In the genomic region with DNA sequence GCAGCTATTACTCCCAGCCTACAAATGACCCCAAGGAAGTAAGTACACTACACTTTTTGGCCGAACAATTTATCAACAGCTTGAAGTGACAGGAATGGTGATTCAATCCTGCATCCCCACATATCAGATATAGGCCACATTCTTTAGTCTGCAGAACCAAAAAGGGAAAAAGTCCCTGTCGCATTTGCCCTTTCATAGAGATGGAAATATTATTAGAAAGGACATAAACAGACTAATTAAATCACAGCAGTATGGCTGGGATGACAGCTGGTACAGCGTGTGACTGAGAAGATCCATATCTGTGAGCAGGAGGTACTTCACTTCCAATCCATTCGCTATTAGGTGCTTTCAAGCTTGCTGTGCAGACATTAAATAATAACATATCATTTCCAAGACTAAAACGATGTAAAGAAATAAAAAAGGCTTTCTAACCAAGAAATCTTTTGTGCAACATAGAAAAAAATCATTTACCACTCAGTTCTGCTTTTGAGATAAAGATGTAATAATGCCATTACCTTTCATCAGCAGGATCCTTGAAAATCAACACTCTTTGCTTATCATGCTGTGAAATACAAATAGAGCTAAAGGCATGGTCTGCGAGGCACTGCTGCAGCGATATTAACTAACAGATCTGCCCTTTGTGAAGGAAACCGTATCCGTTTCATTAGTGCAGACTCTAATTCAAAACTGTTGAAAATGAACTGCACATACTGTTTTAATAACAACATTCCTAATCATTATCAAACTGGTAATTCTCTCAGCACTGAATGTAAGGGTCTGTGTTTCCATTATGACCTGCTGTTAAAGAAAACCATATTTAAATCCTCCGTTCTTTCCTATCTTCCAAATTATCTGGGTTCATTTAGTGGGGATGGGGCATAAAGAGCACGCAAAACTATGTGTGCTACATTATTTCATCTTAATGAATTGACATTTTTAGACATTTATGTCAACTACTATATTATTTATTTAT, we compare ENCODE assay signal across 15 cellular contexts.
DNase-seq lines count a peak whose midpoint lies in the region; FAIRE-seq and TF ChIP-seq lines count a peak whose summit lies in the region.
"Had no signal": no experiment of that assay in that cellular context is flagged by ENCODE, and none has a peak within 500 bp of the region (broad histone marks: within the 10 kb centered on the region; RNA-seq: fewer than 3 reads in every experiment).

No MANE protein-coding gene starts in this region.

- no peaks in the 10 kb centered on the region for H3K4me1 ChIP-seq in thyroid gland

- 66 to 69% methylated on average over 11 of the region's 11 CpGs for WGBS in thyroid gland, 2 donors

- CTCF ChIA-PET in MCF 10A (lab: Yijun Ruan, JAX): no interaction called here

- no peak for DNase-seq in D721Med (ENCODE audit: insufficient read length, low spot score)
- peak; percentile 88 for DNase-seq in NCI-H128 (lab: John Stamatoyannopoulos, UW; ENCODE audit: unreplicated experiment)
- peak; percentile 92 for DNase-seq in NCI-H69 (lab: John Stamatoyannopoulos, UW)
- DNase-seq in MCF 10A (ENCODE audit: unreplicated experiment): no peak
- no peak for DNase-seq in activated CD4-positive, alpha-beta T cell treated with anti-CD3 and anti-CD28 coated beads, Interleukin-2, amount 50 U/mL, for 48 hours
- DNase-seq in thyroid gland: no peak
- DNase-seq in HUDEP-2 (lab: John Stamatoyannopoulos, UW; ENCODE audit: unreplicated experiment in 76 of 76): no peak
- DNase-seq: activated naive CD4-positive, alpha-beta T cell treated with anti-CD3 and anti-CD28 coated beads, Interleukin-2, amount 50 U/mL, for 16 hours; brain microvascular endothelial cell; DND-41; kidney; MG63; PC-9; transverse colon had no signal

- BruUV-seq in MCF 10A (replicated peaks; lab: Mats Ljungman, UMichigan): no TSS peak

- no peaks in the 10 kb centered on the region for H3K4me1 Mint-ChIP-seq in MCF 10A (ENCODE audit: insufficient read depth, unreplicated experiment)

- intact Hi-C loops in MCF 10A (cut with micrococcal nuclease): no loop called here
- intact Hi-C loops in thyroid gland (cut with DNase I): no loop called here

- H3K4me3 Mint-ChIP-seq in MCF 10A (ENCODE audit: unreplicated experiment): no peak overlapping the region

- peaks cover 70% of the 10 kb centered on the region for H3K27me3 Mint-ChIP-seq in MCF 10A (ENCODE audit: insufficient read depth, unreplicated experiment)

- TF ChIP-seq POLR2A in thyroid gland (IDR thresholded peaks at IDR 0.05): no peak

- H3K36me3 Mint-ChIP-seq in MCF 10A (ENCODE audit: insufficient read depth, unreplicated experiment): no peaks in the 10 kb centered on the region

- peak; percentile 55 for FAIRE-seq in D721Med (lab: Jason Lieb, UNC)
- FAIRE-seq in islet of Langerhans (lab: Jason Lieb, UNC): peak; percentile 97

- POLR2A ChIA-PET in MCF 10A (lab: Yijun Ruan, JAX): no interaction called here

- H3K9me3 ChIP-seq in thyroid gland: no peaks in the 10 kb centered on the region
- H3K9me3 ChIP-seq: MG63, transverse colon had no signal

- H3K36me3 ChIP-seq in thyroid gland: no peaks in the 10 kb centered on the region
- H3K36me3 ChIP-seq: brain microvascular endothelial cell, MG63, transverse colon had no signal

- H3K27ac Mint-ChIP-seq in MCF 10A (ENCODE audit: low read depth, unreplicated experiment): no peak overlapping the region

- H3K27me3 ChIP-seq in thyroid gland: no peaks in the 10 kb centered on the region
- H3K27me3 ChIP-seq: brain microvascular endothelial cell, MG63, transverse colon had no signal

- TF ChIP-seq CTCF in D721Med (IDR thresholded peaks at IDR 0.05; ENCODE audit: insufficient read depth, missing control alignments) (no peak), MCF 10A (IDR thresholded peaks at IDR 0.05; ENCODE audit: unreplicated experiment) (no peak), thyroid gland (IDR thresholded peaks at IDR 0.05) (no peak)

- H3K4me3 ChIP-seq in thyroid gland (replicated peaks in 1 of 3): no peak overlapping the region
- H3K4me3 ChIP-seq: MG63, PC-9, transverse colon had no signal

- no peak overlapping the region for H3K27ac ChIP-seq in thyroid gland
- H3K27ac ChIP-seq: brain microvascular endothelial cell, PC-9, transverse colon had no signal

- H3K9me3 Mint-ChIP-seq in MCF 10A (ENCODE audit: unreplicated experiment): no peaks in the 10 kb centered on the region

Comparison
In these comparisons a context has a peak if more than half of its experiments do, and no peak if none do; other contexts are left out.
1. DNase-seq: peak in NCI-H128 (single experiment) and NCI-H69 (single experiment); none in D721Med (single experiment), MCF 10A (single experiment), activated CD4-positive, alpha-beta T cell treated with anti-CD3 and anti-CD28 coated beads, Interleukin-2, amount 50 U/mL, for 48 hours (0 of 2), thyroid gland (0 of 2) and HUDEP-2 (0 of 76).